29 cellular contexts compared by ENCODE assay signal in the genomic region with DNA sequence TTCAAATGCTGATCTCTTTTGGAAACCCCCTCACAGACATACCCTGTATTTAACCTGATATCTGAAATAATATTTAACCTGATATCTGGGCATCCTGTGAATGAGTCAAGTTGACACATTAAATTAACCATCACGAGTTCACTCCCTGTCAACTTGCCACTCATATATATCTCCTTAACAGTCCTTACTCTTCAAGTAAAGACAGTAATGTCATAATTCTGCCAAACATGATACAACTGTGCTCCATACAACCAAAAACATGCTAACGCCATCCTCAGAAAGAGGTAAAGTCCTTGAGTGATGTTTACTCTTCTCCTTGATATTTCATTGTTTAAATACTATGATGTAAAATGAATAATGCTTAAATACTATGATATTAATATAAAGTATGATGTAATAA.
"Had no signal": no experiment of that assay in that cellular context is flagged by ENCODE, and none has a peak within 500 bp of the region (broad histone marks: within the 10 kb centered on the region; RNA-seq: fewer than 3 reads in every experiment).

No MANE protein-coding gene starts in this region.

- H3K9me3 ChIP-seq: ovary, psoas muscle, right lobe of liver, stomach, thoracic aorta, thyroid gland, tibial nerve, upper lobe of right lung, uterus had no signal

- H3K36me3 ChIP-seq: neural progenitor cell, ovary, right lobe of liver, sigmoid colon, thoracic aorta, thyroid gland, tibial nerve, upper lobe of right lung, uterus had no signal

- H3K4me3 ChIP-seq: neural progenitor cell, ovary, psoas muscle, right lobe of liver, sigmoid colon, stomach, thoracic aorta, thyroid gland, tibial nerve, upper lobe of right lung, uterus had no signal

- H3K4me1 Mint-ChIP-seq: naive thymus-derived CD4-positive, alpha-beta T cell; natural killer cell; nephron; neural progenitor cell; stimulated activated effector memory CD8-positive, alpha-beta T cell treated with anti-CD3 and anti-CD28 coated beads, Interleukin-12 subunit alpha, Interleukin-12 subunit beta, amount 100 ng/mL, for 72 hours; stimulated activated naive B cell treated with anti-CD40 and anti-IgM and Interleukin-4, amounts not matched to agents 10 μg/mL and 1 μg/mL and 100 μg/mL, for 72 hours had no signal

- H3K27me3 Mint-ChIP-seq: naive thymus-derived CD4-positive, alpha-beta T cell; progenitor cell of endocrine pancreas; stimulated activated naive B cell treated with anti-CD40 and anti-IgM and Interleukin-4, amounts not matched to agents 10 μg/mL and 1 μg/mL and 100 μg/mL, for 72 hours; stimulated activated naive CD8-positive, alpha-beta T cell treated with anti-CD3 and anti-CD28 coated beads, Interleukin-15, Interleukin-2, amounts not matched to agents 100 ng/mL and 50 ng/mL, for 24 hours had no signal

- H3K4me1 ChIP-seq: neural progenitor cell, parathyroid adenoma, psoas muscle, sigmoid colon, stomach, thyroid gland, tibial nerve, upper lobe of right lung, uterus had no signal

- H3K27ac Mint-ChIP-seq: naive thymus-derived CD4-positive, alpha-beta T cell; natural killer cell; nephron; neural progenitor cell; progenitor cell of endocrine pancreas; stimulated activated effector memory CD8-positive, alpha-beta T cell treated with anti-CD3 and anti-CD28 coated beads, Interleukin-12 subunit alpha, Interleukin-12 subunit beta, amount 100 ng/mL, for 72 hours; stimulated activated naive B cell treated with anti-CD40 and anti-IgM and Interleukin-4, amounts not matched to agents 10 μg/mL and 1 μg/mL and 100 μg/mL, for 72 hours; stimulated activated naive CD8-positive, alpha-beta T cell treated with anti-CD3 and anti-CD28 coated beads, Interleukin-15, Interleukin-2, amounts not matched to agents 100 ng/mL and 50 ng/mL, for 24 hours had no signal

- ATAC-seq: naive thymus-derived CD4-positive, alpha-beta T cell; natural killer cell; psoas muscle; right cardiac atrium; stimulated activated effector memory CD8-positive, alpha-beta T cell treated with anti-CD3 and anti-CD28 coated beads, Interleukin-12 subunit alpha, Interleukin-12 subunit beta, amount 100 ng/mL, for 72 hours; stimulated activated naive B cell treated with anti-CD40 and anti-IgM and Interleukin-4, amounts not matched to agents 10 μg/mL and 1 μg/mL and 100 μg/mL, for 72 hours; upper lobe of right lung had no signal

- H3K36me3 Mint-ChIP-seq: naive thymus-derived CD4-positive, alpha-beta T cell; natural killer cell; neural progenitor cell; stimulated activated effector memory CD8-positive, alpha-beta T cell treated with anti-CD3 and anti-CD28 coated beads, Interleukin-12 subunit alpha, Interleukin-12 subunit beta, amount 100 ng/mL, for 72 hours; stimulated activated naive B cell treated with anti-CD40 and anti-IgM and Interleukin-4, amounts not matched to agents 10 μg/mL and 1 μg/mL and 100 μg/mL, for 72 hours had no signal

- H3K27ac ChIP-seq: neural progenitor cell, ovary, parathyroid adenoma, psoas muscle, right lobe of liver, sigmoid colon, stomach, thoracic aorta, thyroid gland, tibial nerve, upper lobe of right lung, uterus had no signal

- H3K9ac ChIP-seq: neural progenitor cell, parathyroid adenoma had no signal

- DNase-seq: naive thymus-derived CD4-positive, alpha-beta T cell; natural killer cell; occipital lobe; ovary; posterior cingulate gyrus; psoas muscle; right cardiac atrium; right lobe of liver; sigmoid colon; small intestine; stimulated activated CD4-positive, alpha-beta T cell treated with anti-CD3 and anti-CD28 coated beads, Interleukin-15, amount 100 ng/mL, for 24 hours; stimulated activated CD4-positive, alpha-beta T cell treated with anti-CD3 and anti-CD28 coated beads, Interleukin-2, amount 100 ng/mL, for 24 hours; stimulated activated CD4-positive, alpha-beta T cell treated with anti-CD3 and anti-CD28 coated beads, Interleukin-2, amount 100 ng/mL, for 48 hours; stimulated activated CD4-positive, alpha-beta T cell treated with anti-CD3 and anti-CD28 coated beads, Interleukin-4, amount 100 ng/mL, for 24 hours; stimulated activated naive B cell treated with anti-CD40 and anti-IgM and Interleukin-4, amounts not matched to agents 10 μg/mL and 1 μg/mL and 100 μg/mL, for 72 hours; stimulated activated naive CD4-positive, alpha-beta T cell treated with Interleukin-2 at 50 U/mL for 16 hours; stomach; thyroid gland; trophoblast cell; upper lobe of right lung; uterus had no signal

- FAIRE-seq: small intestine had no signal

- H3K4me2 ChIP-seq: neural progenitor cell had no signal

- H3K4me3 Mint-ChIP-seq: naive thymus-derived CD4-positive, alpha-beta T cell; natural killer cell; nephron; neural progenitor cell; stimulated activated effector memory CD8-positive, alpha-beta T cell treated with anti-CD3 and anti-CD28 coated beads, Interleukin-12 subunit alpha, Interleukin-12 subunit beta, amount 100 ng/mL, for 72 hours; stimulated activated naive B cell treated with anti-CD40 and anti-IgM and Interleukin-4, amounts not matched to agents 10 μg/mL and 1 μg/mL and 100 μg/mL, for 72 hours; stimulated activated naive CD8-positive, alpha-beta T cell treated with anti-CD3 and anti-CD28 coated beads, Interleukin-15, Interleukin-2, amounts not matched to agents 100 ng/mL and 50 ng/mL, for 24 hours had no signal

- H2AFZ ChIP-seq: neural progenitor cell, parathyroid adenoma had no signal

- H3K79me2 ChIP-seq: parathyroid adenoma had no signal

- H3K27me3 ChIP-seq: neural progenitor cell, ovary, right lobe of liver, sigmoid colon, stomach, thyroid gland, tibial nerve, upper lobe of right lung, uterus had no signal
